ENCODE assay signal across 15 cellular contexts in genomic region chr11:23573430-23573829, GRCh38.
"Had no signal": no experiment of that assay in that cellular context is flagged by ENCODE, and none has a peak within 500 bp of the region (broad histone marks: within the 10 kb centered on the region; RNA-seq: fewer than 3 reads in every experiment).

No MANE protein-coding gene starts in this region.

- H3K27ac Mint-ChIP-seq: activated naive CD4-positive, alpha-beta T cell treated with anti-CD3 and anti-CD28 coated beads, Interleukin-2, amount 50 U/mL, for 72 hours had no signal

- H3K9me3 ChIP-seq: esophagus squamous epithelium, lower lobe of right lung, prostate gland, right atrium auricular region, tibial artery had no signal

- ATAC-seq: activated naive CD4-positive, alpha-beta T cell treated with anti-CD3 and anti-CD28 coated beads, Interleukin-2, amount 50 U/mL, for 72 hours; left colon; lower lobe of right lung; stimulated activated naive CD8-positive, alpha-beta T cell treated with anti-CD3 and anti-CD28 coated beads, Interleukin-15, Interleukin-2, amounts not matched to agents 100 U/mL and 50 U/mL, for 24 hours had no signal

- H3K4me1 ChIP-seq: esophagus squamous epithelium, lower lobe of right lung, prostate gland, right atrium auricular region, tibial artery had no signal

- H3K4me1 Mint-ChIP-seq: central memory CD8-positive, alpha-beta T cell; neural crest cell had no signal

- H3K27me3 ChIP-seq: esophagus squamous epithelium, right atrium auricular region, tibial artery had no signal

- H3K9me3 Mint-ChIP-seq: neural crest cell had no signal

- H3K36me3 Mint-ChIP-seq: activated naive CD4-positive, alpha-beta T cell treated with anti-CD3 and anti-CD28 coated beads, Interleukin-2, amount 50 U/mL, for 72 hours had no signal

- H3K27ac ChIP-seq: esophagus squamous epithelium, lower lobe of right lung, prostate gland, right atrium auricular region, tibial artery, WERI-Rb-1 had no signal

- H3K4me3 ChIP-seq: esophagus squamous epithelium, lower lobe of right lung, prostate gland, right atrium auricular region, tibial artery had no signal

- DNase-seq: activated CD4-positive, alpha-beta T cell treated with anti-CD3 and anti-CD28 coated beads, Interleukin-2, amount 50 U/mL, for 48 hours; activated gamma-delta T cell treated with Interleukin-2 at 50 U/mL for 16 hours; effector CD8-positive, alpha-beta T cell; esophagus squamous epithelium; left colon; lower lobe of right lung; stimulated activated naive CD8-positive, alpha-beta T cell treated with anti-CD3 and anti-CD28 coated beads, Interleukin-15, Interleukin-2, amounts not matched to agents 100 U/mL and 50 U/mL, for 24 hours; substantia nigra; tibial artery had no signal

- H3K36me3 ChIP-seq: esophagus squamous epithelium, lower lobe of right lung, prostate gland, right atrium auricular region, tibial artery, WERI-Rb-1 had no signal

- H3K4me3 Mint-ChIP-seq: central memory CD8-positive, alpha-beta T cell; neural crest cell had no signal

- H3K27me3 Mint-ChIP-seq: central memory CD8-positive, alpha-beta T cell had no signal
